In genomic region chr11:63573881-63574855, GRCh38 we compare ENCODE assay signal across 8 cellular contexts. TPM values are rescaled to one million over a fixed set of nuclear protein-coding genes. Genes with fewer than 3 reads are reported as not detected.
DNase-seq lines count a peak whose midpoint lies in the region; ATAC-seq and TF ChIP-seq lines count a peak whose summit lies in the region.

No MANE protein-coding gene starts in this region.

- TF ChIP-seq CTCF in fibroblast of lung (conservative IDR thresholded peaks at IDR 0.05 in 1 of 2, IDR thresholded peaks at IDR 0.05 in 1 of 2; ENCODE audit: low read depth in 1 of 2, low read length in 2 of 2) (peak; percentile 29 to 31), osteoblast (IDR thresholded peaks at IDR 0.05; ENCODE audit: extremely low read depth, low read depth, low read length) (no peak)

- peak overlapping the region; percentile 98 for H2AFZ ChIP-seq in fibroblast of lung (ENCODE audit: low read length)
- peak overlapping the region; percentile 65 for H2AFZ ChIP-seq in osteoblast (ENCODE audit: low read length)

- peak overlapping the region; percentile 16 for H3K9ac ChIP-seq in fibroblast of lung (ENCODE audit: insufficient read depth, low read length)

- H4K20me1 ChIP-seq in fibroblast of lung (ENCODE audit: control insufficient read depth, extremely low read depth, insufficient read depth, low read length) (no peaks in the 10 kb centered on the region), osteoblast (ENCODE audit: insufficient read depth, low read length) (no peaks in the 10 kb centered on the region)

- H3K4me3 ChIP-seq in fibroblast of lung (replicated peaks in 1 of 4; ENCODE audit: control extremely low read depth in 1 of 4, insufficient read depth in 1 of 4, low read depth in 3 of 4, low read length in 4 of 4) = peak overlapping the region; percentile 11 to 38 (median 30)
- H3K4me3 ChIP-seq in osteoblast (ENCODE audit: insufficient read depth, low read length) = peak overlapping the region; percentile 51

- DNase-seq in DMS79 (lab: John Stamatoyannopoulos, UW) (peak; percentile 7), UCSD-AML1 (lab: John Stamatoyannopoulos, UW; ENCODE audit: unreplicated experiment) (peak; percentile 59), fibroblast of lung (ENCODE audit: low read depth in 2 of 2) (peak; percentile 66 to 91), osteoblast (ENCODE audit: insufficient read length, low spot score, missing footprints) (peak; percentile 14), superior temporal gyrus (ENCODE audit: extremely low spot score) (no peak)

- no peaks in the 10 kb centered on the region for H3K79me2 ChIP-seq in fibroblast of lung (ENCODE audit: control insufficient read depth, insufficient read depth, low read length)
- H3K79me2 ChIP-seq in osteoblast (ENCODE audit: insufficient read depth, low read length) = no peaks in the 10 kb centered on the region

- H3K27ac ChIP-seq in fibroblast of lung (ENCODE audit: insufficient read depth, low read length) (peak overlapping the region; percentile 44), osteoblast (ENCODE audit: low read depth, low read length) (peak overlapping the region; percentile 3)

- ATAC-seq in HG03045 (IDR thresholded peaks at IDR 0.05; ENCODE audit: unreplicated experiment) (peak; percentile 52), GM18502 (IDR thresholded peaks at IDR 0.05; ENCODE audit: poor library complexity, unreplicated experiment) (no peak), HG03565 (IDR thresholded peaks at IDR 0.05; ENCODE audit: unreplicated experiment) (no peak)

- H3K9me3 ChIP-seq in fibroblast of lung (ENCODE audit: control insufficient read depth, insufficient read depth, low read depth, low read length) (no peaks in the 10 kb centered on the region), osteoblast (ENCODE audit: low read depth, low read length) (no peaks in the 10 kb centered on the region)

- no peaks in the 10 kb centered on the region for H3K36me3 ChIP-seq in fibroblast of lung (ENCODE audit: control insufficient read depth, insufficient read depth, low read length)
- H3K36me3 ChIP-seq in osteoblast (ENCODE audit: insufficient read depth, low read length) = no peaks in the 10 kb centered on the region

- H3K4me2 ChIP-seq in fibroblast of lung (ENCODE audit: extremely low read depth, insufficient read depth, low read length) = peak overlapping the region; percentile 61
- H3K4me2 ChIP-seq in osteoblast (ENCODE audit: insufficient read depth, low read length) = peak overlapping the region; percentile 67

- H3K4me1 ChIP-seq in fibroblast of lung (ENCODE audit: control insufficient read depth, extremely low read depth, insufficient read depth, low read length) (peaks cover 7% of the 10 kb centered on the region), osteoblast (ENCODE audit: insufficient read depth, low read length) (peaks cover 8% of the 10 kb centered on the region)

- H3K27me3 ChIP-seq in fibroblast of lung (ENCODE audit: control insufficient read depth, insufficient read depth, low read length) (no peaks in the 10 kb centered on the region), osteoblast (ENCODE audit: insufficient read depth, low read length) (no peaks in the 10 kb centered on the region)

RNA-seq across cellular contexts. Expression of gene PLAAT2, which starts 11.0 kb away (rescaled TPM):
- total RNA-seq in fibroblast of lung (not detected in 2 replicates), osteoblast (not detected in 2 replicates)
- not detected in 2 replicates for polyA plus RNA-seq in fibroblast of lung
- not detected in 2 replicates for polyA plus RNA-seq in fibroblast of lung (2012)
- not detected in 2 replicates for polyA minus RNA-seq in fibroblast of lung (ENCODE audit: low replicate concordance)

RNA-seq across cellular contexts. Expression of gene PLAAT4, which starts 37.6 kb away (rescaled TPM):
- 85.7 and 108 TPM in 2 replicates for total RNA-seq in fibroblast of lung
- polyA plus RNA-seq in fibroblast of lung = 47.4 and 69.1 TPM in 2 replicates
- polyA plus RNA-seq in fibroblast of lung (2012) = 46.8 and 65.7 TPM in 2 replicates
- polyA minus RNA-seq in fibroblast of lung (ENCODE audit: low replicate concordance) = 17.4 and 33.2 TPM in 2 replicates
- 18.9 and 26.1 TPM in 2 replicates for total RNA-seq in osteoblast

RNA-seq across cellular contexts. Expression of gene PLAAT3, which starts 40.1 kb away (rescaled TPM):
- 32.1 and 45.4 TPM in 2 replicates for total RNA-seq in fibroblast of lung
- polyA plus RNA-seq in fibroblast of lung = 11.4 and 40.9 TPM in 2 replicates
- 10.8 and 35.5 TPM in 2 replicates for polyA plus RNA-seq in fibroblast of lung (2012)
- polyA minus RNA-seq in fibroblast of lung (ENCODE audit: low replicate concordance) = 17.5 and 32.9 TPM in 2 replicates
- 25.6 and 34.4 TPM in 2 replicates for total RNA-seq in osteoblast
